8 cellular contexts compared by ENCODE assay signal in genomic region chr7:82444220-82445049, GRCh38. TPM values are rescaled to one million over a fixed set of nuclear protein-coding genes. Genes with fewer than 3 reads are reported as not detected.
DNase-seq lines count a peak whose midpoint lies in the region; ATAC-seq lines count a peak whose summit lies in the region.

No MANE protein-coding gene starts in this region.

- H3K36me3 Mint-ChIP-seq in activated naive CD8-positive, alpha-beta T cell treated with anti-CD3 and anti-CD28 coated beads, Interleukin-2, amount 50 U/mL, for 24 hours (ENCODE audit: low read depth), result peaks cover 4% of the 10 kb centered on the region
- H3K36me3 Mint-ChIP-seq in stimulated activated effector memory CD8-positive, alpha-beta T cell treated with anti-CD3 and anti-CD28 coated beads, Interleukin-12 subunit alpha, Interleukin-12 subunit beta, amount 100 ng/mL, for 72 hours, result no peaks in the 10 kb centered on the region

- no peak overlapping the region for H3K27ac Mint-ChIP-seq in activated naive CD8-positive, alpha-beta T cell treated with anti-CD3 and anti-CD28 coated beads, Interleukin-2, amount 50 U/mL, for 24 hours
- H3K27ac Mint-ChIP-seq in stimulated activated effector memory CD8-positive, alpha-beta T cell treated with anti-CD3 and anti-CD28 coated beads, Interleukin-12 subunit alpha, Interleukin-12 subunit beta, amount 100 ng/mL, for 72 hours, result no peak overlapping the region

- DNase-seq in ELF-1 (ENCODE audit: low read depth, low spot score) (peak; percentile 72), NCI-H1417 treated with DMSO at 0.1 percent for 48 hours (lab: John Stamatoyannopoulos, UW) (peak; percentile 80), iris pigment epithelial cell (ENCODE audit: low read depth) (peak; percentile 15), germinal center (ENCODE audit: low spot score) (no peak), occipital lobe (lab: John Stamatoyannopoulos, UW) (no peak)
- no peak for DNase-seq in activated naive CD8-positive, alpha-beta T cell treated with anti-CD3 and anti-CD28 coated beads, Interleukin-2, amount 50 U/mL, for 24 hours
- DNase-seq in stimulated activated effector memory CD8-positive, alpha-beta T cell treated with anti-CD3 and anti-CD28 coated beads, Interleukin-12 subunit alpha, Interleukin-12 subunit beta, amount 100 ng/mL, for 72 hours (ENCODE audit: low spot score in 2 of 2), result no peak
- no peak for DNase-seq in stimulated activated CD4-positive, alpha-beta T cell treated with anti-CD3 and anti-CD28 coated beads, Interleukin-4, amount 100 ng/mL, for 4 hours

- H3K4me1 Mint-ChIP-seq in activated naive CD8-positive, alpha-beta T cell treated with anti-CD3 and anti-CD28 coated beads, Interleukin-2, amount 50 U/mL, for 24 hours, result peaks cover 9% of the 10 kb centered on the region
- H3K4me1 Mint-ChIP-seq in stimulated activated effector memory CD8-positive, alpha-beta T cell treated with anti-CD3 and anti-CD28 coated beads, Interleukin-12 subunit alpha, Interleukin-12 subunit beta, amount 100 ng/mL, for 72 hours, result no peaks in the 10 kb centered on the region

- H3K27me3 Mint-ChIP-seq in activated naive CD8-positive, alpha-beta T cell treated with anti-CD3 and anti-CD28 coated beads, Interleukin-2, amount 50 U/mL, for 24 hours, result peaks cover 41% of the 10 kb centered on the region

- H3K4me3 Mint-ChIP-seq in activated naive CD8-positive, alpha-beta T cell treated with anti-CD3 and anti-CD28 coated beads, Interleukin-2, amount 50 U/mL, for 24 hours, result peak overlapping the region; percentile 49
- peak overlapping the region; percentile 41 for H3K4me3 Mint-ChIP-seq in stimulated activated effector memory CD8-positive, alpha-beta T cell treated with anti-CD3 and anti-CD28 coated beads, Interleukin-12 subunit alpha, Interleukin-12 subunit beta, amount 100 ng/mL, for 72 hours

- no peaks in the 10 kb centered on the region for H3K9me3 Mint-ChIP-seq in activated naive CD8-positive, alpha-beta T cell treated with anti-CD3 and anti-CD28 coated beads, Interleukin-2, amount 50 U/mL, for 24 hours
- no peaks in the 10 kb centered on the region for H3K9me3 Mint-ChIP-seq in stimulated activated effector memory CD8-positive, alpha-beta T cell treated with anti-CD3 and anti-CD28 coated beads, Interleukin-12 subunit alpha, Interleukin-12 subunit beta, amount 100 ng/mL, for 72 hours

- ATAC-seq in activated naive CD8-positive, alpha-beta T cell treated with anti-CD3 and anti-CD28 coated beads, Interleukin-2, amount 50 U/mL, for 24 hours, result no peak
- ATAC-seq in stimulated activated effector memory CD8-positive, alpha-beta T cell treated with anti-CD3 and anti-CD28 coated beads, Interleukin-12 subunit alpha, Interleukin-12 subunit beta, amount 100 ng/mL, for 72 hours, result peak; percentile 28

RNA-seq across cellular contexts. Expression of gene CACNA2D1, which starts 0.9 kb away (rescaled TPM):
- total RNA-seq in occipital lobe, result 149 TPM

Comparison
In these comparisons a context has a peak if more than half of its experiments do, and no peak if none do; other contexts are left out.
1. DNase-seq: peak in ELF-1 (single experiment), NCI-H1417 treated with DMSO at 0.1 percent for 48 hours (single experiment) and iris pigment epithelial cell (single experiment); none in activated naive CD8-positive, alpha-beta T cell treated with anti-CD3 and anti-CD28 coated beads, Interleukin-2, amount 50 U/mL, for 24 hours (single experiment), stimulated activated effector memory CD8-positive, alpha-beta T cell treated with anti-CD3 and anti-CD28 coated beads, Interleukin-12 subunit alpha, Interleukin-12 subunit beta, amount 100 ng/mL, for 72 hours (0 of 2), germinal center (single experiment), occipital lobe (single experiment) and stimulated activated CD4-positive, alpha-beta T cell treated with anti-CD3 and anti-CD28 coated beads, Interleukin-4, amount 100 ng/mL, for 4 hours (0 of 2).